In the genomic region with DNA sequence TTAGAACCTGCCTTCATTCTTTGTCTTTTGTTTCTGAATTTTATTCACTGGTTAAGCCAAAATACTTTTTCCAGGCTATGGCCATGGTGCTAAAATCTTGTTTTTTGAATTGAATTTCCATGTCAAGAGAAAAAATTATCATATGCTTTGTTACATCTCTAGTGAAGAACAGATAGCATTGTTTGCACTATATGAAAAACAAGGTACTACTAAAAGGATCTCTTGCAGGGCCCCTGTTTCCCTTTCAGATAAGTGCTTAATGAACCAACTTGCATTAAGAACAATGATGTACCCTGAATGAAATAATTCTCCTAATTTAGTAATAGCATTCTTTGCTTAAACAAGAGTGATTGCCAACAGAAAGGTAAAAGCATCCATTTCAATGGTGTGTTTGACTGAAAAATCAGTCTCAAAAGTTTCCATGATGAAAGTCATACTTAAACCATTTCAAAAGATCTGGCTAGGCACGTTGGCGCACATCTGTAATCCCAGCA, we compare ENCODE assay signal across 10 cellular contexts. TPM values are rescaled to one million over a fixed set of nuclear protein-coding genes. Genes with fewer than 3 reads are reported as not detected.
A peak's percentile ranks its signal among the peaks of the same experiment; 100 is the strongest.
DNase-seq lines count a peak whose midpoint lies in the region; ATAC-seq and TF ChIP-seq lines count a peak whose summit lies in the region.
"Had no signal": no experiment of that assay in that cellular context is flagged by ENCODE, and none has a peak within 500 bp of the region (broad histone marks: within the 10 kb centered on the region; RNA-seq: fewer than 3 reads in every experiment).

No MANE protein-coding gene starts in this region.

- 86 to 96% methylated on average over 2 of the region's 2 CpGs for WGBS in thyroid gland, 2 donors

- POLR2A ChIA-PET in activated CD8-positive, alpha-beta T cell treated with anti-CD3 and anti-CD28 coated beads for 36 hours (lab: Charles Lee) = no interaction called here

- TF ChIP-seq CTCF in activated CD8-positive, alpha-beta T cell treated with anti-CD3 and anti-CD28 coated beads for 36 hours (IDR thresholded peaks at IDR 0.05) = no peak
- TF ChIP-seq CTCF in lower lobe of right lung (IDR thresholded peaks at IDR 0.05) (no peak), thyroid gland (IDR thresholded peaks at IDR 0.05) (no peak)

- CTCF ChIA-PET in activated CD8-positive, alpha-beta T cell treated with anti-CD3 and anti-CD28 coated beads for 36 hours (lab: Charles Lee) = no interaction called here

- H3K36me3 ChIP-seq in lower lobe of right lung = peaks cover 64% of the 10 kb centered on the region
- peaks cover 27 to 33% of the 10 kb centered on the region in 2 donors for H3K36me3 ChIP-seq in thyroid gland

- no peak for TF ChIP-seq POLR2A in thyroid gland (IDR thresholded peaks at IDR 0.05)

- H3K27me3 ChIP-seq in lower lobe of right lung (ENCODE audit: low read depth) (no peaks in the 10 kb centered on the region), thyroid gland (no peaks in the 10 kb centered on the region)

- peak overlapping the region in 1 of 2 donors; percentile 42 for H3K4me3 Mint-ChIP-seq in activated T-cell treated with anti-CD3 and anti-CD28 coated beads, Interleukin-2, amount 50 U/mL, for 72 hours
- H3K4me3 Mint-ChIP-seq in activated CD8-positive, alpha-beta T cell treated with anti-CD3 and anti-CD28 coated beads for 36 hours = no peak overlapping the region

- peaks cover 79% of the 10 kb centered on the region for H3K4me1 Mint-ChIP-seq in activated T-cell treated with anti-CD3 and anti-CD28 coated beads, Interleukin-2, amount 50 U/mL, for 72 hours (ENCODE audit: low read depth)
- peaks cover 64% of the 10 kb centered on the region for H3K4me1 Mint-ChIP-seq in activated CD8-positive, alpha-beta T cell treated with anti-CD3 and anti-CD28 coated beads for 36 hours (ENCODE audit: low read depth)

- no peaks in the 10 kb centered on the region for H3K9me3 ChIP-seq in lower lobe of right lung
- H3K9me3 ChIP-seq in thyroid gland = no peaks in the 10 kb centered on the region

- H3K27me3 Mint-ChIP-seq in activated T-cell treated with anti-CD3 and anti-CD28 coated beads, Interleukin-2, amount 50 U/mL, for 72 hours (ENCODE audit: low read depth) = no peaks in the 10 kb centered on the region
- no peaks in the 10 kb centered on the region for H3K27me3 Mint-ChIP-seq in activated CD8-positive, alpha-beta T cell treated with anti-CD3 and anti-CD28 coated beads for 36 hours

- no peak for DNase-seq in activated T-cell treated with anti-CD3 and anti-CD28 coated beads, Interleukin-2, amount 50 U/mL, for 72 hours
- no peak for DNase-seq in activated T-cell treated with anti-CD3 and anti-CD28 coated beads for 4 hours
- DNase-seq in activated CD8-positive, alpha-beta T cell treated with anti-CD3 and anti-CD28 coated beads for 36 hours = no peak
- DNase-seq in lower lobe of right lung = no peak
- no peak for DNase-seq in thyroid gland
- DNase-seq in NCI-H187 (lab: John Stamatoyannopoulos, UW) = no peak
- DNase-seq in caudate nucleus (lab: John Stamatoyannopoulos, UW) = no peak
- DNase-seq: hippocampal formation, midbrain had no signal

- no peaks in the 10 kb centered on the region for H3K9me3 Mint-ChIP-seq in activated T-cell treated with anti-CD3 and anti-CD28 coated beads, Interleukin-2, amount 50 U/mL, for 72 hours
- no peaks in the 10 kb centered on the region for H3K9me3 Mint-ChIP-seq in activated CD8-positive, alpha-beta T cell treated with anti-CD3 and anti-CD28 coated beads for 36 hours

- H3K27ac ChIP-seq in lower lobe of right lung = peak overlapping the region; percentile 73
- peak overlapping the region; percentile 83 to 91 (median 84) for H3K27ac ChIP-seq in thyroid gland
- H3K27ac ChIP-seq in caudate nucleus (ENCODE audit: low read depth, low read length) = no peak overlapping the region

- peaks cover 18 to 30% of the 10 kb centered on the region in 2 donors for H3K36me3 Mint-ChIP-seq in activated T-cell treated with anti-CD3 and anti-CD28 coated beads, Interleukin-2, amount 50 U/mL, for 72 hours (ENCODE audit: insufficient read depth in 2 of 2)
- peaks cover 55% of the 10 kb centered on the region for H3K36me3 Mint-ChIP-seq in activated CD8-positive, alpha-beta T cell treated with anti-CD3 and anti-CD28 coated beads for 36 hours (ENCODE audit: low read depth)

- peaks cover 65% of the 10 kb centered on the region for H3K4me1 ChIP-seq in lower lobe of right lung
- H3K4me1 ChIP-seq in thyroid gland = peaks cover 28 to 41% of the 10 kb centered on the region in 2 donors

- intact Hi-C loops in activated CD8-positive, alpha-beta T cell treated with anti-CD3 and anti-CD28 coated beads for 36 hours (cut with micrococcal nuclease) = no loop called here
- intact Hi-C loops in lower lobe of right lung (cut with DNase I) = no loop called here
- intact Hi-C loops in thyroid gland (cut with DNase I) = no loop called here

- no peak for ATAC-seq in activated T-cell treated with anti-CD3 and anti-CD28 coated beads, Interleukin-2, amount 50 U/mL, for 72 hours (replicated peaks in 1 of 2)
- ATAC-seq in activated CD8-positive, alpha-beta T cell treated with anti-CD3 and anti-CD28 coated beads for 36 hours = no peak
- ATAC-seq in lower lobe of right lung = no peak
- no peak for ATAC-seq in GM18502 (IDR thresholded peaks at IDR 0.05; ENCODE audit: poor library complexity, unreplicated experiment)

- H3K4me3 ChIP-seq in lower lobe of right lung (no peak overlapping the region), thyroid gland (replicated peaks in 1 of 3) (no peak overlapping the region)

- peak overlapping the region; percentile 95 for H3K27ac Mint-ChIP-seq in activated T-cell treated with anti-CD3 and anti-CD28 coated beads, Interleukin-2, amount 50 U/mL, for 72 hours
- peak overlapping the region; percentile 63 for H3K27ac Mint-ChIP-seq in activated CD8-positive, alpha-beta T cell treated with anti-CD3 and anti-CD28 coated beads for 36 hours

RNA-seq across cellular contexts. Expression of gene MYL12B, which starts 4.3 kb away (rescaled TPM):
- total RNA-seq in activated T-cell treated with anti-CD3 and anti-CD28 coated beads, Interleukin-2, amount 50 U/mL, for 72 hours = 100 to 1,000 TPM; 235 to 276 TPM
- 100 to 1,000 TPM; 243 to 264 TPM for total RNA-seq in activated CD8-positive, alpha-beta T cell treated with anti-CD3 and anti-CD28 coated beads for 36 hours
- total RNA-seq in lower lobe of right lung (318 TPM), thyroid gland (100 to 1,000 TPM; 334 to 467 (median 446) TPM)

RNA-seq across cellular contexts. Expression of gene MYL12A, which starts 10.1 kb away (rescaled TPM):
- total RNA-seq in activated T-cell treated with anti-CD3 and anti-CD28 coated beads, Interleukin-2, amount 50 U/mL, for 72 hours = 100 to 1,000 TPM; 425 to 483 TPM
- 100 to 1,000 TPM; 405 to 423 TPM for total RNA-seq in activated CD8-positive, alpha-beta T cell treated with anti-CD3 and anti-CD28 coated beads for 36 hours
- total RNA-seq in lower lobe of right lung (481 TPM), thyroid gland (100 to 1,000 TPM; 306 to 544 (median 331) TPM)

RNA-seq across cellular contexts. Expression of gene MYOM1, which starts 37.9 kb away (rescaled TPM):
- total RNA-seq in activated T-cell treated with anti-CD3 and anti-CD28 coated beads, Interleukin-2, amount 50 U/mL, for 72 hours = 1 to 10 TPM in 1 of 2 donors, under 1 TPM in 1; 0.39 to 1.1 TPM
- 1 to 10 TPM; 1.0 to 1.3 TPM for total RNA-seq in activated CD8-positive, alpha-beta T cell treated with anti-CD3 and anti-CD28 coated beads for 36 hours
- 5.0 TPM for total RNA-seq in lower lobe of right lung
- total RNA-seq in thyroid gland = 1 to 10 TPM; 2.3 to 3.1 (median 3.1) TPM
